ENCODE assay signal across 9 cellular contexts in genomic region chr7:1555813-1556540, GRCh38. TPM values are rescaled to one million over a fixed set of nuclear protein-coding genes. Genes with fewer than 3 reads are reported as not detected.
DNase-seq lines count a peak whose midpoint lies in the region; ATAC-seq, FAIRE-seq and TF ChIP-seq lines count a peak whose summit lies in the region.
"Had no signal": no experiment of that assay in that cellular context is flagged by ENCODE, and none has a peak within 500 bp of the region (broad histone marks: within the 10 kb centered on the region; RNA-seq: fewer than 3 reads in every experiment).

Gene TMEM184A, minus strand, starts transcription at chr7:1556205. Its CDS starts 721 bp downstream, at chr7:1555484.

- peak within 1 kb of the TSS; percentile 89 for H3K14ac ChIP-seq in neuronal stem cell (ENCODE audit: low read length)

- FAIRE-seq in endothelial cell of umbilical vein (lab: Jason Lieb, UNC), result no peak

- peak within 1 kb of the TSS; percentile 91 for H3K23ac ChIP-seq in neuronal stem cell (ENCODE audit: low read depth, low read length, poor library complexity)

- H4K20me1 ChIP-seq in endothelial cell of umbilical vein (replicated peaks; ENCODE audit: control insufficient read depth, extremely low read depth, insufficient read depth, low read length), result no peaks in the 10 kb centered on the region

- H3K4me1 ChIP-seq in endothelial cell of umbilical vein (ENCODE audit: control insufficient read depth, extremely low read depth, insufficient read depth, low read length) (no peaks in the 10 kb centered on the region), neuronal stem cell (ENCODE audit: control insufficient read depth in 2 of 2, insufficient read depth in 1 of 2, low read depth in 1 of 2, low read length in 2 of 2) (peaks cover 11 to 13% of the 10 kb centered on the region in 2 donors)

- no peaks in the 10 kb centered on the region for H3K79me2 ChIP-seq in endothelial cell of umbilical vein (ENCODE audit: control insufficient read depth, insufficient read depth, low read length)

- no peak for ATAC-seq in GM21717 (IDR thresholded peaks at IDR 0.05; ENCODE audit: unreplicated experiment)
- no peak for ATAC-seq in GM18511 (IDR thresholded peaks at IDR 0.05; ENCODE audit: unreplicated experiment)
- no peak for ATAC-seq in GM18517 (IDR thresholded peaks at IDR 0.05; ENCODE audit: unreplicated experiment)

- peak within 1 kb of the TSS; percentile 97 for H2AK5ac ChIP-seq in neuronal stem cell (ENCODE audit: low read depth, low read length)

- no peaks in the 10 kb centered on the region for H3K36me3 ChIP-seq in endothelial cell of umbilical vein (ENCODE audit: control insufficient read depth in 2 of 2, extremely low read depth in 1 of 2, insufficient read depth in 2 of 2, low read length in 2 of 2)
- no peaks in the 10 kb centered on the region for H3K36me3 ChIP-seq in neuronal stem cell (replicated peaks in 1 of 2; ENCODE audit: control insufficient read depth in 2 of 2, insufficient read depth in 2 of 2, low read length in 2 of 2)

- peak within 1 kb of the TSS; percentile 79 for H4K91ac ChIP-seq in neuronal stem cell (ENCODE audit: low read depth, low read length, poor library complexity)

- peak within 1 kb of the TSS; percentile 94 for H3K4ac ChIP-seq in neuronal stem cell (ENCODE audit: low read length)

- peak within 1 kb of the TSS; percentile 83 for H2BK120ac ChIP-seq in neuronal stem cell (ENCODE audit: low read depth, low read length)

- TF ChIP-seq POLR2A in endothelial cell of umbilical vein (IDR thresholded peaks at IDR 0.05; ENCODE audit: low read depth, low read length), result no peak

- peak; percentile 98 for DNase-seq in NCI-H146 (lab: John Stamatoyannopoulos, UW)
- peak; percentile 36 for DNase-seq in activated CD4-positive, alpha-beta T cell treated with anti-CD3 and anti-CD28 coated beads for 1 hour
- DNase-seq in endothelial cell of umbilical vein (ENCODE audit: low read depth, low spot score), result no peak
- DNase-seq in neuronal stem cell (ENCODE audit: low spot score), result no peak

- H3K4me3 ChIP-seq in endothelial cell of umbilical vein (replicated peaks in 1 of 3; ENCODE audit: insufficient read depth in 1 of 3, low read depth in 1 of 3, low read length in 3 of 3) (no peak within 1 kb of the TSS), neuronal stem cell (ENCODE audit: low read length in 2 of 2) (peak within 1 kb of the TSS in 1 of 2 donors; percentile 33)

- no peak within 1 kb of the TSS for H3K4me2 ChIP-seq in endothelial cell of umbilical vein (ENCODE audit: insufficient read depth, low read length)
- H3K4me2 ChIP-seq in neuronal stem cell (ENCODE audit: insufficient read depth, low read length, poor library complexity, severe bottlenecking), result no peak within 1 kb of the TSS

- peak within 1 kb of the TSS; percentile 94 for H3K18ac ChIP-seq in neuronal stem cell (ENCODE audit: low read length)

- H2AFZ ChIP-seq in endothelial cell of umbilical vein (ENCODE audit: low read depth, low read length) (peak within 1 kb of the TSS; percentile 35), neuronal stem cell (ENCODE audit: low read length) (peak within 1 kb of the TSS; percentile 79)

- no peaks in the 10 kb centered on the region for H3K79me1 ChIP-seq in neuronal stem cell (ENCODE audit: low read depth, low read length)

- H3K9ac ChIP-seq in endothelial cell of umbilical vein (replicated peaks; ENCODE audit: extremely low read depth, insufficient read depth, low read length) (no peak within 1 kb of the TSS), neuronal stem cell (ENCODE audit: low read depth, low read length, poor library complexity) (no peak within 1 kb of the TSS)

- H2BK15ac ChIP-seq in neuronal stem cell (ENCODE audit: low read length), result peak within 1 kb of the TSS; percentile 2

- peak within 1 kb of the TSS; percentile 43 for H4K8ac ChIP-seq in neuronal stem cell (ENCODE audit: low read depth, low read length)

- TF ChIP-seq CTCF in GM12873 (IDR thresholded peaks at IDR 0.05; ENCODE audit: insufficient read depth, low read depth, low read length, missing control alignments) (peak; percentile 61), endothelial cell of umbilical vein (IDR thresholded peaks at IDR 0.05; ENCODE audit: extremely low read depth in 1 of 2, insufficient read depth in 1 of 2, low read depth in 1 of 2, low read length in 2 of 2) (peak; percentile 16 to 38)

- no peak within 1 kb of the TSS for H3K27ac ChIP-seq in endothelial cell of umbilical vein (ENCODE audit: insufficient read depth, low read depth, low read length)
- H3K27ac ChIP-seq in neuronal stem cell (replicated peaks; ENCODE audit: low read length), result no peak within 1 kb of the TSS

- dilution Hi-C loops in endothelial cell of umbilical vein (cut with MboI; ENCODE audit: extremely low pct_ligation_motif_present, low sequenced_read_pairs), result no loop called here

- no peaks in the 10 kb centered on the region for H3K9me1 ChIP-seq in endothelial cell of umbilical vein (replicated peaks; ENCODE audit: control insufficient read depth, extremely low read depth, insufficient read depth, low read length)

- peak within 1 kb of the TSS; percentile 84 for H2BK12ac ChIP-seq in neuronal stem cell (ENCODE audit: low read length)

- POLR2A ChIA-PET in endothelial cell of umbilical vein (lab: Charles Lee), result interaction anchor here (0.6 kb wide), 1 partner anchor 105 kb away, joined by 6 read pairs; no protein-coding TSS in a partner anchor

- peak within 1 kb of the TSS; percentile 83 for H2BK5ac ChIP-seq in neuronal stem cell (ENCODE audit: low read length)

- WGBS in neuronal stem cell (ENCODE audit: extremely low coverage in 2 of 2, insufficient read length in 2 of 2, insufficient replicate concordance in 1 of 2), 2 donors, result no CpG with 5 or more reads among the region's 23 CpGs

- CTCF ChIA-PET in endothelial cell of umbilical vein (lab: Charles Lee), result interaction anchor here (0.6 to 1.4 kb wide), 5 partner anchors 12 to 810 kb away, joined by 3 to 4 read pairs (median 3); no protein-coding TSS in a partner anchor

- intact Hi-C loops in endothelial cell of umbilical vein (cut with micrococcal nuclease), result loop anchor here (1.0 kb wide), 1 partner anchor 30 kb away; no protein-coding TSS in a partner anchor

- BruUV-seq in endothelial cell of umbilical vein (replicated peaks; lab: Mats Ljungman, UMichigan), result no TSS peak

- H3K27me3 ChIP-seq in endothelial cell of umbilical vein (ENCODE audit: control insufficient read depth in 2 of 2, insufficient read depth in 2 of 2, low read length in 2 of 2), result no peaks in the 10 kb centered on the region
- no peaks in the 10 kb centered on the region for H3K27me3 ChIP-seq in neuronal stem cell (ENCODE audit: control insufficient read depth in 3 of 3, insufficient read depth in 3 of 3, low read depth in 1 of 3, low read length in 3 of 3)

- H3K9me3 ChIP-seq in endothelial cell of umbilical vein (replicated peaks; ENCODE audit: control insufficient read depth, insufficient read depth, low read length) (no peaks in the 10 kb centered on the region), neuronal stem cell (replicated peaks in 1 of 2; ENCODE audit: control insufficient read depth in 2 of 2, insufficient read depth in 1 of 2, low read depth in 1 of 2, low read length in 2 of 2) (no peaks in the 10 kb centered on the region)

TF ChIP-seq in endothelial cell of umbilical vein, 7 proteins besides CTCF, POLR2A, EP300 and RAD21:
- no peak for TF ChIP-seq MAX (IDR thresholded peaks at IDR 0.05; ENCODE audit: insufficient read depth, insufficient read length)
- TF ChIP-seq EZH2 (IDR thresholded peaks at IDR 0.05; ENCODE audit: borderline replicate concordance, low read depth, low read length, severe bottlenecking), result no peak
- TF ChIP-seq GATA2 (IDR thresholded peaks at IDR 0.05; ENCODE audit: insufficient read depth, insufficient read length, low read depth, low read length), result no peak
- TF ChIP-seq MYC (IDR thresholded peaks at IDR 0.05; ENCODE audit: low read depth, low read length), result no peak
- TF ChIP-seq JUN (IDR thresholded peaks at IDR 0.05; ENCODE audit: borderline replicate concordance, insufficient read depth, insufficient read length, low read depth), result no peak
- no peak for TF ChIP-seq POLR2AphosphoS5 (IDR thresholded peaks at IDR 0.05; ENCODE audit: insufficient read depth, low read depth, low read length)
- no peak for TF ChIP-seq FOS (IDR thresholded peaks at IDR 0.05; ENCODE audit: borderline replicate concordance, insufficient read depth, low read length)
TF ChIP-seq in endothelial cell of umbilical vein: peak in this region for 0.

RNA-seq across cellular contexts. Expression of gene TMEM184A, which starts in this region (rescaled TPM):
- not detected in 2 replicates for total RNA-seq in endothelial cell of umbilical vein
- 0.41 and 0.48 TPM in 2 replicates for polyA plus RNA-seq in endothelial cell of umbilical vein
- polyA plus RNA-seq in endothelial cell of umbilical vein (2011; cell fraction: cytosol; rRNA removed), result 0.07 and 0.22 TPM in 2 replicates
- 0.25 and 0.66 TPM in 2 replicates for polyA plus RNA-seq in endothelial cell of umbilical vein (2011; cell fraction: nucleus; rRNA removed)
- 0.07 TPM in 2 replicates for polyA plus RNA-seq in endothelial cell of umbilical vein (2012)
- polyA minus RNA-seq in endothelial cell of umbilical vein, result 0.15 TPM in 1 of 2 replicates, not detected in the other
- 21.1 TPM for polyA minus RNA-seq in endothelial cell of umbilical vein (2011; cell fraction: cytosol; rRNA and poly(A)+ RNA removed)
- polyA minus RNA-seq in endothelial cell of umbilical vein (2011; cell fraction: nucleus; rRNA and poly(A)+ RNA removed), result 0.48 and 0.91 TPM in 2 replicates
- 0.32 TPM for polyA plus RNA-seq in neuronal stem cell (2013, experiment 1 of 2)
- polyA plus RNA-seq in neuronal stem cell (2013, experiment 2 of 2), result 0.28 TPM
- total RNA-seq: T-helper 2 cell treated with Interferon-gamma antibody and Interleukin-4, amounts not matched to agents 100 ng/mL and 5 ng/mL, for 36 hours had no signal

Comparison
In these comparisons a context has a peak if more than half of its experiments do, and no peak if none do; other contexts are left out.
1. DNase-seq: peak in NCI-H146 (single experiment) and activated CD4-positive, alpha-beta T cell treated with anti-CD3 and anti-CD28 coated beads for 1 hour (single experiment); none in endothelial cell of umbilical vein (single experiment) and neuronal stem cell (single experiment).